In genomic region chr2:116718451-116718850, GRCh38 we compare ENCODE assay signal across 24 cellular contexts.
A peak's percentile ranks its signal among the peaks of the same experiment; 100 is the strongest.
DNase-seq lines count a peak whose midpoint lies in the region; ATAC-seq and TF ChIP-seq lines count a peak whose summit lies in the region.
"Had no signal": no experiment of that assay in that cellular context is flagged by ENCODE, and none has a peak within 500 bp of the region (broad histone marks: within the 10 kb centered on the region; RNA-seq: fewer than 3 reads in every experiment).

No MANE protein-coding gene starts in this region.

- no peaks in the 10 kb centered on the region for H3K36me3 Mint-ChIP-seq in CD4-positive, alpha-beta memory T cell
- H3K36me3 Mint-ChIP-seq: CD4-positive, CD25-positive, alpha-beta regulatory T cell had no signal

- peak overlapping the region; percentile 61 for H3K27ac ChIP-seq in RWPE2 (ENCODE audit: poor library complexity, severe bottlenecking)
- no peak overlapping the region for H3K27ac ChIP-seq in CD4-positive, alpha-beta memory T cell (ENCODE audit: low read depth, low read length)
- H3K27ac ChIP-seq: HL-60 had no signal

- intact Hi-C loops in CD4-positive, alpha-beta memory T cell (cut with micrococcal nuclease) = no loop called here

- H3K9me3 Mint-ChIP-seq in CD4-positive, alpha-beta memory T cell = peaks cover 0 to 18% (median 10%) of the 10 kb centered on the region in 8 donors

- no peaks in the 10 kb centered on the region for H3K27me3 Mint-ChIP-seq in CD4-positive, alpha-beta memory T cell
- H3K27me3 Mint-ChIP-seq: CD4-positive, CD25-positive, alpha-beta regulatory T cell had no signal

- no peaks in the 10 kb centered on the region for H3K4me1 Mint-ChIP-seq in CD4-positive, alpha-beta memory T cell
- H3K4me1 Mint-ChIP-seq: CD4-positive, CD25-positive, alpha-beta regulatory T cell had no signal

- no peaks in the 10 kb centered on the region for H3K36me3 ChIP-seq in RWPE2 (ENCODE audit: low read depth)
- no peaks in the 10 kb centered on the region for H3K36me3 ChIP-seq in CD4-positive, alpha-beta memory T cell (ENCODE audit: insufficient read depth, low read length)
- H3K36me3 ChIP-seq: HAP-1 had no signal

- H3K9me3 ChIP-seq in RWPE2 (ENCODE audit: severe bottlenecking) = no peaks in the 10 kb centered on the region
- peaks cover 0 to 5% of the 10 kb centered on the region in 2 donors for H3K9me3 ChIP-seq in CD4-positive, alpha-beta memory T cell (ENCODE audit: control insufficient read depth in 1 of 2, low read length in 2 of 2)
- H3K9me3 ChIP-seq: HAP-1 had no signal

- ATAC-seq in RWPE2 (ENCODE audit: low read depth) = peak; percentile 65
- no peak for ATAC-seq in GM19035 (IDR thresholded peaks at IDR 0.05; ENCODE audit: unreplicated experiment)
- ATAC-seq in HG03520 (IDR thresholded peaks at IDR 0.05; ENCODE audit: unreplicated experiment) = no peak
- ATAC-seq: SK-N-SH treated with all-trans-retinoic acid at 6 μM for 48 hours had no signal

- no peak overlapping the region for H3K4me3 ChIP-seq in RWPE2 (ENCODE audit: severe bottlenecking)
- H3K4me3 ChIP-seq in CD4-positive, alpha-beta memory T cell (ENCODE audit: low read length in 2 of 2) = no peak overlapping the region
- H3K4me3 ChIP-seq: HAP-1 had no signal

- H3K4me3 Mint-ChIP-seq in CD4-positive, alpha-beta memory T cell = no peak overlapping the region
- H3K4me3 Mint-ChIP-seq: CD4-positive, CD25-positive, alpha-beta regulatory T cell had no signal

- DNase-seq in DMS153 treated with DMSO at 0.1 percent for 48 hours (lab: John Stamatoyannopoulos, UW; ENCODE audit: unreplicated experiment) (peak; percentile 18), HT1080 (ENCODE audit: low read depth) (peak; percentile 36), RWPE2 (ENCODE audit: low spot score) (no peak), islet precursor cell (peak; percentile 62), GOT3 (lab: John Stamatoyannopoulos, UW) (no peak)
- DNase-seq in CD4-positive, alpha-beta memory T cell = no peak
- DNase-seq: CD4-positive, CD25-positive, alpha-beta regulatory T cell; COR-L47; GDM1; KBM-7; NCI-H1092 treated with DMSO at 0.1 percent for 48 hours; NCI-H1436 treated with DMSO at 0.1 percent for 48 hours; NCI-H2029; NCI-H2227 treated with DMSO at 0.1 percent for 48 hours; NCI-H510A treated with DMSO at 0.1 percent for 48 hours; NCI-H774; RPMI8226; SIG-M5; T-helper 1 cell had no signal

- CTCF ChIA-PET in CD4-positive, alpha-beta memory T cell (lab: Charles Lee; ENCODE audit: partially characterized antibody) = no interaction called here

- H3K27ac Mint-ChIP-seq in CD4-positive, alpha-beta memory T cell = no peak overlapping the region

- H3K27me3 ChIP-seq in RWPE2 (ENCODE audit: insufficient read depth, poor library complexity, severe bottlenecking) = no peaks in the 10 kb centered on the region
- no peaks in the 10 kb centered on the region for H3K27me3 ChIP-seq in CD4-positive, alpha-beta memory T cell (ENCODE audit: insufficient read depth, low read length)

- peaks cover 43% of the 10 kb centered on the region for H3K4me1 ChIP-seq in RWPE2 (ENCODE audit: insufficient read depth, poor library complexity, severe bottlenecking)
- no peaks in the 10 kb centered on the region for H3K4me1 ChIP-seq in CD4-positive, alpha-beta memory T cell (ENCODE audit: insufficient read depth, low read length)

- POLR2A ChIA-PET in CD4-positive, alpha-beta memory T cell (lab: Charles Lee; ENCODE audit: partially characterized antibody) = no interaction called here

- TF ChIP-seq CTCF in RWPE2 (IDR thresholded peaks at IDR 0.05; ENCODE audit: poor library complexity, severe bottlenecking) = no peak

Comparison
In these comparisons a context has a peak if more than half of its experiments do, and no peak if none do; other contexts are left out.
1. DNase-seq: peak in DMS153 treated with DMSO at 0.1 percent for 48 hours (single experiment), HT1080 (single experiment) and islet precursor cell (single experiment); none in RWPE2 (single experiment), CD4-positive, alpha-beta memory T cell (0 of 5) and GOT3 (single experiment).